8 cellular contexts compared by ENCODE assay signal in genomic region chr6:138571585-138572199, GRCh38.
DNase-seq lines count a peak whose midpoint lies in the region; ATAC-seq, FAIRE-seq and TF ChIP-seq lines count a peak whose summit lies in the region.

No MANE protein-coding gene starts in this region.

- no peaks in the 10 kb centered on the region for H3K36me3 Mint-ChIP-seq in activated naive CD8-positive, alpha-beta T cell treated with anti-CD3 and anti-CD28 coated beads, Interleukin-2, amount 50 U/mL, for 24 hours (ENCODE audit: low read depth)

- no peak for TF ChIP-seq CTCF in choroid plexus epithelial cell (conservative IDR thresholded peaks at IDR 0.05; ENCODE audit: low read depth, low read length)
- no peak for TF ChIP-seq CTCF in right lobe of liver (IDR thresholded peaks at IDR 0.05)
- no peak for TF ChIP-seq CTCF in thoracic aorta (IDR thresholded peaks at IDR 0.05)

- H3K4me1 ChIP-seq in right lobe of liver = peaks cover 0 to 26% (median 1%) of the 10 kb centered on the region in 4 donors
- H3K4me1 ChIP-seq in thoracic aorta (ENCODE audit: control insufficient read depth in 1 of 2, low read depth in 2 of 2) = peaks cover 4 to 20% of the 10 kb centered on the region in 2 donors

- H3K4me3 Mint-ChIP-seq in activated naive CD8-positive, alpha-beta T cell treated with anti-CD3 and anti-CD28 coated beads, Interleukin-2, amount 50 U/mL, for 24 hours = no peak overlapping the region

- FAIRE-seq in urothelium cell line (lab: Jason Lieb, UNC) = no peak

- intact Hi-C loops in right lobe of liver (cut with DNase I) = no loop called here

- TF ChIP-seq POLR2A in right lobe of liver (IDR thresholded peaks at IDR 0.05) = no peak

- H3K9me3 ChIP-seq in right lobe of liver = no peaks in the 10 kb centered on the region
- H3K9me3 ChIP-seq in thoracic aorta = no peaks in the 10 kb centered on the region

- H3K9me3 Mint-ChIP-seq in activated naive CD8-positive, alpha-beta T cell treated with anti-CD3 and anti-CD28 coated beads, Interleukin-2, amount 50 U/mL, for 24 hours = no peaks in the 10 kb centered on the region

- peak in 1 of 4 donors; percentile 15 for ATAC-seq in right lobe of liver
- ATAC-seq in thoracic aorta (ENCODE audit: insufficient number of reproducible peaks, low FRiP score, low read depth) = no peak
- no peak for ATAC-seq in HG02981 (IDR thresholded peaks at IDR 0.05; ENCODE audit: unreplicated experiment)
- no peak for ATAC-seq in activated naive CD8-positive, alpha-beta T cell treated with anti-CD3 and anti-CD28 coated beads, Interleukin-2, amount 50 U/mL, for 24 hours

- H3K36me3 ChIP-seq in right lobe of liver = no peaks in the 10 kb centered on the region
- H3K36me3 ChIP-seq in thoracic aorta = no peaks in the 10 kb centered on the region

- H3K27ac Mint-ChIP-seq in activated naive CD8-positive, alpha-beta T cell treated with anti-CD3 and anti-CD28 coated beads, Interleukin-2, amount 50 U/mL, for 24 hours = no peak overlapping the region

- peak; percentile 35 for DNase-seq in DMS 273 (lab: John Stamatoyannopoulos, UW; ENCODE audit: unreplicated experiment)
- DNase-seq in DMS 273 treated with DMSO at 0.1 percent for 48 hours (lab: John Stamatoyannopoulos, UW) = no peak
- no peak for DNase-seq in choroid plexus epithelial cell (ENCODE audit: low read depth)
- no peak for DNase-seq in right lobe of liver
- DNase-seq in thoracic aorta (ENCODE audit: low spot score) = no peak
- no peak for DNase-seq in activated naive CD8-positive, alpha-beta T cell treated with anti-CD3 and anti-CD28 coated beads, Interleukin-2, amount 50 U/mL, for 24 hours
- DNase-seq in urothelium cell line (ENCODE audit: low spot score) = no peak

- H3K4me1 Mint-ChIP-seq in activated naive CD8-positive, alpha-beta T cell treated with anti-CD3 and anti-CD28 coated beads, Interleukin-2, amount 50 U/mL, for 24 hours = no peaks in the 10 kb centered on the region

- no peaks in the 10 kb centered on the region for H3K27me3 ChIP-seq in right lobe of liver
- no peaks in the 10 kb centered on the region for H3K27me3 ChIP-seq in thoracic aorta (replicated peaks; ENCODE audit: insufficient read depth)

- peak overlapping the region in 2 of 3 donors; percentile 56 to 82 for H3K27ac ChIP-seq in right lobe of liver
- H3K27ac ChIP-seq in thoracic aorta = no peak overlapping the region

- WGBS in right lobe of liver (ENCODE audit: insufficient coverage, low coverage, low lambda C conversion rate, missing lambda C conversion rate) = 19% methylated on average over 16 of the region's 16 CpGs

- H3K4me3 ChIP-seq in choroid plexus epithelial cell (ENCODE audit: low read depth, low read length) (peak overlapping the region; percentile 58), right lobe of liver (peak overlapping the region; percentile 4 to 53 (median 39)), thoracic aorta (peak overlapping the region; percentile 73)

- peaks cover 9% of the 10 kb centered on the region for H3K27me3 Mint-ChIP-seq in activated naive CD8-positive, alpha-beta T cell treated with anti-CD3 and anti-CD28 coated beads, Interleukin-2, amount 50 U/mL, for 24 hours

Comparison
In these comparisons a context has a peak if more than half of its experiments do, and no peak if none do; other contexts are left out.
1. H3K27ac ChIP-seq: peak in right lobe of liver (2 of 3); none in thoracic aorta (0 of 2).
2. Peak in every context shown above with its lines, with median percentiles within 50 percentile points of each other: H3K4me3 ChIP-seq.